ENCODE assay signal across 1 cellular context in the genomic region with DNA sequence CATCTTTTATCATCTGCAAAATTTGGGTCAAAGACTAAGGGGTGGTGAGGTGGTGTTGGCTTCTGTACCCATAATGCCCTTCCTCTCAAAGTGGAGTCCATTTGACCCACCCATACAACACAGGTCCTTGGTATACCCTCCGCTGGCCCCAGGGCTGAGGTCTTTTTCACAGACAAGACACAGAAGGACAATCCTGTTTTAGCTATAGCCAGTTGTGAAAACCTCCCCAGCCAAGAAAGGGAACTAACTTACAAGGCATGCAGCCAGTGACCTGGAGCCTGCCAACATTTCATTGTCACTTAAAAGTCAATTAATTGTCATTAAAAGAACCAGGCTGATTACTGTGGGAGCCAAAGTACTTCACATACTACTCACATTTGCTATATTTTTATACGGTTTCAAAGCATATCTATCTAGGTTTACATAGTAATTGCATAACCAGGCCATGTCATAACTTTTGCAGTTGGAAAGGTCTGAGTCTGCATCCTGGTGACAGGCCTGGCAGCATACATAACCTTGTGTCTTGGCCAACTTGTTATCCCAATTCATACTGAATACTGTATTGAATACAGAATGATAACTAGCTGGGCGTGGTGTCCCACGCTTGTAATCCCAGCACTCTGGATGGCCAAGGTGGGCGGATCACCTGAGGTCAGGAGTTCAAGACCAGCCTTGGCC.
A peak's percentile ranks its signal among the peaks of the same experiment; 100 is the strongest.
TF ChIP-seq lines count a peak whose summit lies in the region.

No MANE protein-coding gene starts in this region.

TF ChIP-seq in K562, 482 proteins besides CTCF, POLR2A, EP300 and RAD21:
- TF ChIP-seq SRF (CRISPR knock-in tag; IDR thresholded peaks at IDR 0.05) (no peak), SRSF7 (optimal IDR thresholded peaks at IDR 0.05; ENCODE audit: low read depth, low read length) (no peak), MYNN (IDR thresholded peaks at IDR 0.05) (0 out of 2 replicates have a peak, but pooled peaks have one; percentile 10), MYNN (CRISPR knock-in tag; IDR thresholded peaks at IDR 0.05) (no peak)
